ENCODE assay signal across 7 cellular contexts in genomic region chr11:3420281-3421042, GRCh38. TPM values are rescaled to one million over a fixed set of nuclear protein-coding genes. Genes with fewer than 3 reads are reported as not detected.
DNase-seq lines count a peak whose midpoint lies in the region; ATAC-seq, FAIRE-seq and TF ChIP-seq lines count a peak whose summit lies in the region.
"Not testable (repeated sequence)": the region's sequence is repeated elsewhere in the genome, so short reads cannot be mapped to it uniquely, and the experiment has no call there.

No MANE protein-coding gene starts in this region.

- not testable (repeated sequence) for TF ChIP-seq EP300 in HepG2 (IDR thresholded peaks at IDR 0.05; ENCODE audit: low read depth in 2 of 2, low read length in 2 of 2); HepG2 (CRISPR knock-in tag; IDR thresholded peaks at IDR 0.05; ENCODE audit: borderline replicate concordance)

- H3K4me1 ChIP-seq in CD4-positive, CD25-positive, alpha-beta regulatory T cell (ENCODE audit: control insufficient read depth, insufficient read depth, low read length, poor library complexity, severe bottlenecking); GM23248 (ENCODE audit: insufficient read depth); HepG2 (ENCODE audit: insufficient read depth, low read length); osteoblast (ENCODE audit: insufficient read depth, low read length): not testable (repeated sequence)

- not testable (repeated sequence) for H3K4me2 ChIP-seq in GM23248 (ENCODE audit: unreplicated experiment); HepG2 (ENCODE audit: low read depth, low read length); osteoblast (ENCODE audit: insufficient read depth, low read length)

- H3K4me3 ChIP-seq in CD4-positive, CD25-positive, alpha-beta regulatory T cell (ENCODE audit: low read depth, low read length); GM23248; HepG2 (replicated peaks in 1 of 3; ENCODE audit: insufficient read depth in 1 of 3, low read depth in 2 of 3, low read length in 3 of 3); osteoblast (ENCODE audit: insufficient read depth, low read length): not testable (repeated sequence)

- ATAC-seq in CD4-positive, CD25-positive, alpha-beta regulatory T cell (ENCODE audit: low read depth in 2 of 2); HepG2: not testable (repeated sequence)

- not testable (repeated sequence) for H3K27me3 ChIP-seq in CD4-positive, CD25-positive, alpha-beta regulatory T cell (ENCODE audit: control insufficient read depth, insufficient read depth, low read length); GM23248 (replicated peaks; ENCODE audit: insufficient read depth); HepG2 (ENCODE audit: control insufficient read depth in 1 of 2, insufficient read depth in 2 of 2, low read length in 2 of 2); osteoblast (ENCODE audit: insufficient read depth, low read length)

- peak overlapping the region in 1 of 3 donors; percentile 96 for H3K27ac Mint-ChIP-seq in CD4-positive, CD25-positive, alpha-beta regulatory T cell
- not testable (repeated sequence) for H3K27ac Mint-ChIP-seq in T-helper 1 cell treated with Interleukin-12 subunit alpha and Interleukin-12 subunit beta and Interleukin-4 antibody, amounts not matched to agents 30 μg/mL and 1 μg/mL, for 36 hours; activated naive CD8-positive, alpha-beta T cell

- in situ Hi-C loops in GM23248 (cut with MboI); HepG2 (cut with HindIII; ENCODE audit: extremely low pct_ligation_motif_present, low pct_unique_long_range_greater_than_20kb): not testable (repeated sequence)

- intact Hi-C loops in HepG2 (cut with micrococcal nuclease; ENCODE audit: unreplicated experiment) = not testable (repeated sequence)

- TF ChIP-seq CTCF in HepG2 (CRISPR knock-in tag; IDR thresholded peaks at IDR 0.05); osteoblast (IDR thresholded peaks at IDR 0.05; ENCODE audit: extremely low read depth, low read depth, low read length): not testable (repeated sequence)

- not testable (repeated sequence) for BruUV-seq in HepG2 (replicated peaks; lab: Mats Ljungman, UMichigan)

- POLR2A ChIA-PET in HepG2 (lab: Yijun Ruan, JAX) = not testable (repeated sequence)

- not testable (repeated sequence) for H3K9me3 ChIP-seq in CD4-positive, CD25-positive, alpha-beta regulatory T cell (ENCODE audit: control insufficient read depth in 2 of 2, low read length in 2 of 2); GM23248 (ENCODE audit: low read depth); HepG2 (ENCODE audit: low read length); osteoblast (ENCODE audit: low read depth, low read length)

- H3K9ac ChIP-seq in GM23248; HepG2 (ENCODE audit: insufficient read depth, low read depth, low read length): not testable (repeated sequence)

- TF ChIP-seq RAD21 in HepG2 (CRISPR knock-in tag; IDR thresholded peaks at IDR 0.05) = not testable (repeated sequence)

- not testable (repeated sequence) for H3K27me3 Mint-ChIP-seq in CD4-positive, CD25-positive, alpha-beta regulatory T cell; activated naive CD8-positive, alpha-beta T cell
- H3K27me3 Mint-ChIP-seq in T-helper 1 cell treated with Interleukin-12 subunit alpha and Interleukin-12 subunit beta and Interleukin-4 antibody, amounts not matched to agents 30 μg/mL and 1 μg/mL, for 36 hours (ENCODE audit: low read depth) = peaks cover 23% of the 10 kb centered on the region

- peaks cover 0 to 22% (median 6%) of the 10 kb centered on the region in 4 donors for H3K4me1 Mint-ChIP-seq in CD4-positive, CD25-positive, alpha-beta regulatory T cell
- not testable (repeated sequence) for H3K4me1 Mint-ChIP-seq in T-helper 1 cell treated with Interleukin-12 subunit alpha and Interleukin-12 subunit beta and Interleukin-4 antibody, amounts not matched to agents 30 μg/mL and 1 μg/mL, for 36 hours (ENCODE audit: low read depth)
- peaks cover 16% of the 10 kb centered on the region for H3K4me1 Mint-ChIP-seq in activated naive CD8-positive, alpha-beta T cell (ENCODE audit: low read depth)

- not testable (repeated sequence) for TF ChIP-seq POLR2A in HepG2 (IDR thresholded peaks at IDR 0.05; ENCODE audit: insufficient read depth in 1 of 2, low read depth in 2 of 2, low read length in 2 of 2)

- H3F3A ChIP-seq in GM23248 (ENCODE audit: insufficient read depth) = not testable (repeated sequence)

- not testable (repeated sequence) for H2AFZ ChIP-seq in GM23248; HepG2 (ENCODE audit: low read length); osteoblast (ENCODE audit: low read length)

- H3K27ac ChIP-seq in CD4-positive, CD25-positive, alpha-beta regulatory T cell (ENCODE audit: insufficient read depth, low read length, poor library complexity, severe bottlenecking); HepG2 (ENCODE audit: extremely low read length, insufficient read depth, low read length): not testable (repeated sequence)
- peak overlapping the region; percentile 63; the same call in 1 of the 2 replicates for H3K27ac ChIP-seq in GM23248
- H3K27ac ChIP-seq in osteoblast (ENCODE audit: low read depth, low read length) = peak overlapping the region; percentile 61

- not testable (repeated sequence) for FAIRE-seq in HepG2 (lab: Jason Lieb, UNC)

- WGBS in GM23248 (ENCODE audit: low coverage in 1 of 2, low lambda C conversion rate in 2 of 2, missing lambda C conversion rate in 2 of 2), 2 experiments = 62 to 69% methylated on average over 10 of the region's 10 CpGs
- 40% methylated on average over 6 of the region's 10 CpGs for WGBS in HepG2 (ENCODE audit: low lambda C conversion rate)

- not testable (repeated sequence) for H3K36me3 ChIP-seq in CD4-positive, CD25-positive, alpha-beta regulatory T cell (ENCODE audit: control insufficient read depth, insufficient read depth, low read length); GM23248 (ENCODE audit: low read depth); HepG2 (replicated peaks in 1 of 2; ENCODE audit: control insufficient read depth in 1 of 2, insufficient read depth in 2 of 2, low read length in 2 of 2); osteoblast (ENCODE audit: insufficient read depth, low read length)

- H3K36me3 Mint-ChIP-seq in CD4-positive, CD25-positive, alpha-beta regulatory T cell; T-helper 1 cell treated with Interleukin-12 subunit alpha and Interleukin-12 subunit beta and Interleukin-4 antibody, amounts not matched to agents 30 μg/mL and 1 μg/mL, for 36 hours (ENCODE audit: low read depth); activated naive CD8-positive, alpha-beta T cell: not testable (repeated sequence)

- not testable (repeated sequence) for DNase-seq in CD4-positive, CD25-positive, alpha-beta regulatory T cell; HepG2 (ENCODE audit: low spot score); osteoblast (ENCODE audit: insufficient read length, low spot score, missing footprints)
- DNase-seq in GM23248 (peak; percentile 5), M059J (ENCODE audit: low read depth) (peak; percentile 17)

- H3K79me2 ChIP-seq in GM23248 (ENCODE audit: insufficient read depth); HepG2 (ENCODE audit: insufficient read depth, low read length); osteoblast (ENCODE audit: insufficient read depth, low read length): not testable (repeated sequence)

- H3K9me2 ChIP-seq in GM23248 (ENCODE audit: insufficient read depth) = not testable (repeated sequence)

- not testable (repeated sequence) for H3K9me3 Mint-ChIP-seq in CD4-positive, CD25-positive, alpha-beta regulatory T cell; T-helper 1 cell treated with Interleukin-12 subunit alpha and Interleukin-12 subunit beta and Interleukin-4 antibody, amounts not matched to agents 30 μg/mL and 1 μg/mL, for 36 hours; activated naive CD8-positive, alpha-beta T cell (ENCODE audit: low read depth)

- CTCF ChIA-PET in HepG2 (lab: Yijun Ruan, JAX; ENCODE audit: low intra/inter-chr PET ratio, low total read pairs) = not testable (repeated sequence)

- H4K20me1 ChIP-seq in GM23248 (ENCODE audit: insufficient read depth); HepG2 (ENCODE audit: insufficient read depth, low read length); osteoblast (ENCODE audit: insufficient read depth, low read length): not testable (repeated sequence)

- H3K4me3 Mint-ChIP-seq in CD4-positive, CD25-positive, alpha-beta regulatory T cell = peak overlapping the region; percentile 36 to 95 (median 67)
- H3K4me3 Mint-ChIP-seq in T-helper 1 cell treated with Interleukin-12 subunit alpha and Interleukin-12 subunit beta and Interleukin-4 antibody, amounts not matched to agents 30 μg/mL and 1 μg/mL, for 36 hours = peak overlapping the region; percentile 30
- H3K4me3 Mint-ChIP-seq in activated naive CD8-positive, alpha-beta T cell = peak overlapping the region; percentile 36

RNA-seq across cellular contexts. Expression of gene ZNF195, which starts 41.5 kb away (rescaled TPM):
- 25.5 TPM for total RNA-seq in CD4-positive, CD25-positive, alpha-beta regulatory T cell
- polyA plus RNA-seq in CD4-positive, CD25-positive, alpha-beta regulatory T cell = 10 to 100 TPM; 23.1 to 31.3 (median 27.1) TPM
- 20.4 and 24.2 TPM in 2 replicates for total RNA-seq in GM23248 (2014; rRNA removed; shearing (Covaris generic))
- polyA plus RNA-seq in GM23248 (2016; fragmentation: Nextera tagmentation; extraction: Ambion mirVana) = 11.2 and 11.6 TPM in 2 replicates
- 16.5 and 17.9 TPM in 2 replicates for total RNA-seq in M059J (2014; rRNA removed; shearing (Covaris generic))
- 31.4 and 38.0 TPM in 2 replicates for total RNA-seq in HepG2 (2016; rRNA removed; fragmentation: Illumina TruSeq; extraction: Trizol)
- 6.4 and 8.5 TPM in 2 replicates for total RNA-seq in HepG2 (2016; cell fraction: cytosol; rRNA removed; fragmentation: Illumina TruSeq; extraction: Trizol; ENCODE audit: low read depth)
- 30.7 and 39.1 TPM in 2 replicates for total RNA-seq in HepG2 (2016; cell fraction: insoluble cytoplasmic fraction; rRNA removed; fragmentation: Illumina TruSeq; extraction: Trizol)
- total RNA-seq in HepG2 (2016; cell fraction: membrane; rRNA removed; fragmentation: Illumina TruSeq; extraction: Trizol) = 16.1 and 20.2 TPM in 2 replicates
- total RNA-seq in HepG2 (2016; cell fraction: nucleus; rRNA removed; fragmentation: Illumina TruSeq; extraction: Trizol) = 54.8 and 59.5 TPM in 2 replicates
- polyA plus RNA-seq in HepG2 (2011; rRNA removed) = 12.7 and 17.3 TPM in 2 replicates
- polyA plus RNA-seq in HepG2 (2011; cell fraction: cytosol; rRNA removed) = 6.8 and 9.5 TPM in 2 replicates
- polyA plus RNA-seq in HepG2 (2011; cell fraction: nucleus; rRNA removed) = 15.8 and 17.7 TPM in 2 replicates
- polyA plus RNA-seq in HepG2 (2012) = 11.5 and 12.3 TPM in 2 replicates
- polyA plus RNA-seq in HepG2 (2016; cell fraction: cytosol; fragmentation: Illumina TruSeq; extraction: Trizol; ENCODE audit: low read depth) = 3.2 and 3.6 TPM in 2 replicates
- 29.8 and 32.0 TPM in 2 replicates for polyA plus RNA-seq in HepG2 (2016; cell fraction: insoluble cytoplasmic fraction; fragmentation: Illumina TruSeq; extraction: Trizol; ENCODE audit: low read depth)
- 5.8 and 6.2 TPM in 2 replicates for polyA plus RNA-seq in HepG2 (2016; cell fraction: membrane; fragmentation: Illumina TruSeq; extraction: Trizol; ENCODE audit: low read depth)
- 78.0 and 83.8 TPM in 2 replicates for polyA plus RNA-seq in HepG2 (2016; cell fraction: nucleus; fragmentation: Illumina TruSeq; extraction: Trizol; ENCODE audit: insufficient read depth, low read depth)
- polyA minus RNA-seq in HepG2 (2011; rRNA and poly(A)+ RNA removed; ENCODE audit: low replicate concordance) = 24.4 and 56.6 TPM in 2 replicates
- polyA minus RNA-seq in HepG2 (2011; cell fraction: cytosol; rRNA and poly(A)+ RNA removed) = 8.7 and 9.2 TPM in 2 replicates
- 63.3 and 70.1 TPM in 2 replicates for polyA minus RNA-seq in HepG2 (2011; cell fraction: nucleus; rRNA and poly(A)+ RNA removed)
- total RNA-seq in osteoblast = 14.7 and 19.2 TPM in 2 replicates
